In genomic region chr4:16075061-16075460, GRCh38 we compare ENCODE assay signal across 19 cellular contexts. TPM values are rescaled to one million over a fixed set of nuclear protein-coding genes. Genes with fewer than 3 reads are reported as not detected.
A peak's percentile ranks its signal among the peaks of the same experiment; 100 is the strongest.
DNase-seq lines count a peak whose midpoint lies in the region; ATAC-seq and TF ChIP-seq lines count a peak whose summit lies in the region.
"Had no signal": no experiment of that assay in that cellular context is flagged by ENCODE, and none has a peak within 500 bp of the region (broad histone marks: within the 10 kb centered on the region; RNA-seq: fewer than 3 reads in every experiment).

No MANE protein-coding gene starts in this region.

- no peak for TF ChIP-seq CTCF in esophagus muscularis mucosa (IDR thresholded peaks at IDR 0.05)

- no peak overlapping the region for H3K9ac ChIP-seq in HUES48 (ENCODE audit: low read depth, low read length)

- intact Hi-C loops in esophagus muscularis mucosa (cut with DNase I): no loop called here

- WGBS in esophagus muscularis mucosa: 68% methylated on average over 3 of the region's 3 CpGs

- TF ChIP-seq EP300 in esophagus muscularis mucosa (IDR thresholded peaks at IDR 0.05): no peak

- H3K9me3 ChIP-seq in HUES48 (ENCODE audit: control insufficient read depth, insufficient read depth, low read length) (no peaks in the 10 kb centered on the region), esophagus muscularis mucosa (no peaks in the 10 kb centered on the region)
- H3K9me3 ChIP-seq: Caco-2 had no signal

- no peak overlapping the region for H3K4me3 ChIP-seq in HUES48 (ENCODE audit: low read depth, low read length)
- no peak overlapping the region for H3K4me3 ChIP-seq in esophagus muscularis mucosa
- H3K4me3 ChIP-seq: GM23338 had no signal

- H3K36me3 ChIP-seq in HUES48 (ENCODE audit: control insufficient read depth, insufficient read depth, low read length): peaks cover 65% of the 10 kb centered on the region
- no peaks in the 10 kb centered on the region for H3K36me3 ChIP-seq in esophagus muscularis mucosa

- H3K27me3 ChIP-seq in HUES48 (ENCODE audit: control insufficient read depth, insufficient read depth, low read length): no peaks in the 10 kb centered on the region
- peaks cover 0 to 21% (median 0%) of the 10 kb centered on the region in 4 donors for H3K27me3 ChIP-seq in esophagus muscularis mucosa

- H3K27ac ChIP-seq in HUES48 (ENCODE audit: low read depth, low read length) (peak overlapping the region; percentile 45), esophagus muscularis mucosa (replicated peaks in 1 of 4) (no peak overlapping the region)
- H3K27ac ChIP-seq: C4-2B had no signal

- ATAC-seq in GM18907 (IDR thresholded peaks at IDR 0.05; ENCODE audit: unreplicated experiment): no peak
- ATAC-seq: HCT116, HepG2 had no signal

- no peak for TF ChIP-seq POLR2A in esophagus muscularis mucosa (IDR thresholded peaks at IDR 0.05; ENCODE audit: low read depth)

- H3K4me1 ChIP-seq in HUES48 (ENCODE audit: control insufficient read depth, insufficient read depth, low read length) (peaks cover 49% of the 10 kb centered on the region), esophagus muscularis mucosa (no peaks in the 10 kb centered on the region)

- peak; percentile 77 for DNase-seq in astrocyte of the hippocampus (ENCODE audit: low read depth, low spot score)
- DNase-seq in esophagus muscularis mucosa (ENCODE audit: extremely low spot score): peak; percentile 12
- DNase-seq in renal cortical epithelial cell (ENCODE audit: low read depth): peak; percentile 88
- no peak for DNase-seq in NCI-H510A (lab: John Stamatoyannopoulos, UW)
- DNase-seq in activated gamma-delta T cell treated with Interleukin-2 at 50 U/mL for 16 hours: no peak
- DNase-seq in SIG-M5 (lab: John Stamatoyannopoulos, UW): no peak
- DNase-seq: Caco-2; CD4-positive, alpha-beta T cell; DMS79 treated with DMSO at 0.1 percent for 48 hours; GF-D8; H7; HFFc6; KBM-7 had no signal

RNA-seq across cellular contexts. Expression of gene PROM1, which starts 8.8 kb away (rescaled TPM):
- total RNA-seq in esophagus muscularis mucosa: 1 to 10 TPM; 3.3 to 4.6 (median 4.0) TPM
- 61.6 and 98.4 TPM in 2 replicates for total RNA-seq in renal cortical epithelial cell
- total RNA-seq: CD4-positive, alpha-beta T cell had no signal

Comparison
In these comparisons a context has a peak if more than half of its experiments do, and no peak if none do; other contexts are left out.
1. DNase-seq: peak in astrocyte of the hippocampus (single experiment), esophagus muscularis mucosa (single experiment) and renal cortical epithelial cell (single experiment); none in NCI-H510A (single experiment), activated gamma-delta T cell treated with Interleukin-2 at 50 U/mL for 16 hours (single experiment) and SIG-M5 (single experiment).
2. RNA of gene PROM1, which starts 8.8 kb away (total RNA-seq): 61.6 to 98.4 TPM in renal cortical epithelial cell; 3.3 to 4.6 TPM in esophagus muscularis mucosa; every median in the first group is over 10 times any median in the second.